In genomic region chr4:3280466-3280865, GRCh38 we compare ENCODE assay signal across 2 cellular contexts.
TF ChIP-seq lines count a peak whose summit lies in the region.

No MANE protein-coding gene starts in this region.

TF ChIP-seq in IMR-90, 13 proteins besides CTCF, POLR2A, EP300 and RAD21:
- no peak for TF ChIP-seq MAFK (IDR thresholded peaks at IDR 0.05; ENCODE audit: low read depth, low read length)
- TF ChIP-seq SMC3 (IDR thresholded peaks at IDR 0.05; ENCODE audit: low read depth, low read length): no peak
- no peak for TF ChIP-seq NFE2L2 (IDR thresholded peaks at IDR 0.05; ENCODE audit: low read depth, low read length)
- TF ChIP-seq BHLHE40 (IDR thresholded peaks at IDR 0.05; ENCODE audit: low read depth, low read length): no peak
- TF ChIP-seq, protein P1, sequence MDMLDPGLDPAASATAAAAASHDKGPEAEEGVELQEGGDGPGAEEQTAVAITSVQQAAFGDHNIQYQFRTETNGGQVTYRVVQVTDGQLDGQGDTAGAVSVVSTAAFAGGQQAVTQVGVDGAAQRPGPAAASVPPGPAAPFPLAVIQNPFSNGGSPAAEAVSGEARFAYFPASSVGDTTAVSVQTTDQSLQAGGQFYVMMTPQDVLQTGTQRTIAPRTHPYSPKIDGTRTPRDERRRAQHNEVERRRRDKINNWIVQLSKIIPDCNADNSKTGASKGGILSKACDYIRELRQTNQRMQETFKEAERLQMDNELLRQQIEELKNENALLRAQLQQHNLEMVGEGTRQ (IDR thresholded peaks at IDR 0.05; ENCODE audit: low read depth, low read length): no peak
- no peak for TF ChIP-seq FOS (IDR thresholded peaks at IDR 0.05; ENCODE audit: low read depth, low read length)
- TF ChIP-seq RCOR1 (IDR thresholded peaks at IDR 0.05; ENCODE audit: insufficient replicate concordance, low read length): no peak
- no peak for TF ChIP-seq MXI1 (IDR thresholded peaks at IDR 0.05; ENCODE audit: borderline replicate concordance, low read depth, low read length)
- no peak for TF ChIP-seq CHD1 (IDR thresholded peaks at IDR 0.05; ENCODE audit: low read depth, low read length)
- TF ChIP-seq MAZ (IDR thresholded peaks at IDR 0.05; ENCODE audit: borderline replicate concordance, low read depth, low read length): no peak
- TF ChIP-seq CEBPB (IDR thresholded peaks at IDR 0.05; ENCODE audit: low read depth, low read length): no peak
- no peak for TF ChIP-seq RFX5 (IDR thresholded peaks at IDR 0.05; ENCODE audit: low read depth, low read length)

TF ChIP-seq in H1, 55 proteins besides CTCF, POLR2A, EP300 and RAD21:
- TF ChIP-seq CBX8 (IDR thresholded peaks at IDR 0.05; ENCODE audit: borderline replicate concordance, low read depth, low read length) (no peak), EGR1 (IDR thresholded peaks at IDR 0.05; ENCODE audit: borderline replicate concordance, low read depth, low read length) (no peak), FOSL1 (IDR thresholded peaks at IDR 0.05; ENCODE audit: insufficient read depth, low read depth, low read length) (no peak), SP2 (IDR thresholded peaks at IDR 0.05; ENCODE audit: low read length) (no peak), SIN3A (conservative IDR thresholded peaks at IDR 0.05 in 1 of 2, IDR thresholded peaks at IDR 0.05 in 1 of 2; ENCODE audit: low read depth in 1 of 2, low read length in 2 of 2) (no peak), KDM5A (IDR thresholded peaks at IDR 0.05; ENCODE audit: low read length) (no peak), SUZ12 (IDR thresholded peaks at IDR 0.05; ENCODE audit: low read length) (no peak), RXRA (IDR thresholded peaks at IDR 0.05; ENCODE audit: insufficient read depth, low read depth, low read length) (no peak), NRF1 (IDR thresholded peaks at IDR 0.05; ENCODE audit: low read depth, low read length) (no peak), RFX5 (IDR thresholded peaks at IDR 0.05; ENCODE audit: borderline replicate concordance, low read depth, low read length) (no peak), ASH2L (IDR thresholded peaks at IDR 0.05; ENCODE audit: low read length) (no peak), BRCA1 (IDR thresholded peaks at IDR 0.05; ENCODE audit: low read depth, low read length) (no peak), HDAC2 (IDR thresholded peaks at IDR 0.05; ENCODE audit: borderline replicate concordance in 1 of 2, low read depth in 2 of 2, low read length in 2 of 2) (no peak), JUND (IDR thresholded peaks at IDR 0.05; ENCODE audit: low read length) (no peak)
